8 cellular contexts compared by ENCODE assay signal in the genomic region with DNA sequence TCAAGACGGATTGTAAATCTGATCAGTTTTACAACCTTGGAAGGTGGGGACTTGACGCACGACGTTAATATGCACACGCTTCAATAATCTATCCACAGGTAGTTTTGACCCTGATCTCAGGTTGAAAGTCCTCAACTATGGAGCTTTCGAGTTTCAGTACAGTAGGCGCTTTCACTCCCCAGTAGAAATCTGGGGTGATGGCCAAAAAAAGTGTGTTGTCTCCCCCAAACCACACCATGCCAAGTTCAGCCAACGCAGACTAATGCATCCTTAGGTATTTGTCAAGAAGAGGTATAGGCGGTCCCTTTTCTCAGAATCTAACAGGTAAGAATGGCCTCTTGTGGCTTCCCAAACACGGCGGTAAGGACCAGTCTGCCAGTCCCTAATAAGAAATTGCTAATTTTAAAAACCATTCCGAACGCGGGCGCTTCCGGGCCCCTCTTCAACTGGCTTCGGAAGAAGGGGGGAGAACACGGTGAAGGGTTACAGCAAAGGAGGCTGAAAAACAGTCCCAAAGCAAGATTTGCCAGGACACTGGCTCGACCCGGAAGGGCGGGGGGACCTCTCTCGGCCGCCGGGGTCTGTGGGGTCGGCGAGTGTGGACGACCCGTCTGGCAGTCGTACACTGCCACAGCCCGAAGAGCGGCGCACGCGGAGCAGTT. TPM values are rescaled to one million over a fixed set of nuclear protein-coding genes. Genes with fewer than 3 reads are reported as not detected.
DNase-seq lines count a peak whose midpoint lies in the region; ATAC-seq, FAIRE-seq and TF ChIP-seq lines count a peak whose summit lies in the region.

No MANE protein-coding gene starts in this region.

- H3K27me3 ChIP-seq in MG63: no peaks in the 10 kb centered on the region
- no peaks in the 10 kb centered on the region for H3K27me3 ChIP-seq in bronchial epithelial cell (ENCODE audit: control insufficient read depth, insufficient read depth, low read length)
- no peaks in the 10 kb centered on the region for H3K27me3 ChIP-seq in lung (ENCODE audit: control insufficient read depth, insufficient read depth)

- H3K9me3 ChIP-seq in MG63 (no peaks in the 10 kb centered on the region), lung (ENCODE audit: control insufficient read depth in 2 of 2, insufficient read depth in 1 of 2, low read length in 1 of 2) (no peaks in the 10 kb centered on the region)

- peak; percentile 1 for ATAC-seq in lung (ENCODE audit: insufficient read depth, low FRiP score)

- H3K4me1 ChIP-seq in lung (ENCODE audit: control insufficient read depth in 2 of 2, insufficient read depth in 2 of 2, low read length in 2 of 2) (peaks cover 6 to 8% of the 10 kb centered on the region in 2 donors), urinary bladder (ENCODE audit: insufficient read depth) (no peaks in the 10 kb centered on the region)

- no peak for TF ChIP-seq CTCF in bronchial epithelial cell (IDR thresholded peaks at IDR 0.05; ENCODE audit: insufficient read depth, low read length, severe bottlenecking)
- no peak for TF ChIP-seq CTCF in lung (IDR thresholded peaks at IDR 0.05; ENCODE audit: control extremely low read depth, extremely low read depth)

- H3K36me3 ChIP-seq in MG63 (peaks cover 18% of the 10 kb centered on the region), bronchial epithelial cell (ENCODE audit: control insufficient read depth, insufficient read depth, low read length) (no peaks in the 10 kb centered on the region), lung (ENCODE audit: control insufficient read depth in 2 of 2, insufficient read depth in 2 of 2, low read length in 2 of 2) (no peaks in the 10 kb centered on the region), urinary bladder (ENCODE audit: insufficient read depth) (no peaks in the 10 kb centered on the region)

- H3K4me3 ChIP-seq in MG63 (peak overlapping the region; percentile 91), bronchial epithelial cell (ENCODE audit: low read depth, low read length) (peak overlapping the region; percentile 97), lung (peak overlapping the region; percentile 88), urinary bladder (ENCODE audit: low read depth, low read length) (peak overlapping the region; percentile 84)

- H3K27ac ChIP-seq in lung (ENCODE audit: low read depth in 1 of 2, low read length in 1 of 2) (peak overlapping the region; percentile 79 to 91), urinary bladder (ENCODE audit: low read depth) (no peak overlapping the region)

- DNase-seq in stimulated activated CD4-positive, alpha-beta T cell treated with anti-CD3 and anti-CD28 coated beads, TNF-alpha, amount 100 ng/mL, for 4 hours (ENCODE audit: low read depth in 3 of 3): peak; percentile 0 to 6 (median 2)
- DNase-seq in stimulated activated CD4-positive, alpha-beta T cell treated with anti-CD3 and anti-CD28 coated beads, Interleukin-2, amount 100 ng/mL, for 48 hours: no peak
- no peak for DNase-seq in MG63
- no peak for DNase-seq in bronchial epithelial cell (ENCODE audit: low read depth)
- DNase-seq in lung (ENCODE audit: low spot score): no peak
- DNase-seq in NCI-H2196 (lab: John Stamatoyannopoulos, UW; ENCODE audit: unreplicated experiment): no peak
- DNase-seq in DMS114 treated with DMSO at 0.1 percent for 48 hours (lab: John Stamatoyannopoulos, UW; ENCODE audit: unreplicated experiment): no peak

- 7 to 8% methylated on average over 34 of the region's 34 CpGs for whole genome bisulfite sequencing in lung, 2 donors
- 5% methylated on average over 34 of the region's 34 CpGs for WGBS in urinary bladder

- no peak for FAIRE-seq in bronchial epithelial cell (lab: Jason Lieb, UNC)

RNA-seq across cellular contexts. Expression of a gene that starts 0.7 kb away (rescaled TPM):
- total RNA-seq in MG63 (2014; rRNA removed; shearing (Covaris generic); ENCODE audit: low replicate concordance): 15.7 and 20.0 TPM in 2 replicates
- total RNA-seq in bronchial epithelial cell (49.8 and 55.6 TPM in 2 replicates), lung (10 to 100 TPM in 1 of 2 donors, 1 to 10 TPM in 1; 9.4 to 20.2 TPM), urinary bladder (27.3 TPM)
- polyA plus RNA-seq in lung (1 to 10 TPM; 4.2 to 7.3 TPM), urinary bladder (8.2 TPM)

RNA-seq across cellular contexts. Expression of a gene that starts 0.8 kb away (rescaled TPM):
- total RNA-seq in MG63 (2014; rRNA removed; shearing (Covaris generic); ENCODE audit: low replicate concordance): 13.2 and 25.4 TPM in 2 replicates
- 26.8 and 37.4 TPM in 2 replicates for total RNA-seq in bronchial epithelial cell
- total RNA-seq in lung: 10 to 100 TPM; 23.4 to 39.8 TPM
- 10 to 100 TPM in 1 of 2 donors, 1 to 10 TPM in 1; 9.1 to 12.0 TPM for polyA plus RNA-seq in lung
- 56.9 TPM for total RNA-seq in urinary bladder
- polyA plus RNA-seq in urinary bladder: 16.4 TPM

Comparison
In these comparisons a context has a peak if more than half of its experiments do, and no peak if none do; other contexts are left out.
1. DNase-seq: peak in stimulated activated CD4-positive, alpha-beta T cell treated with anti-CD3 and anti-CD28 coated beads, TNF-alpha, amount 100 ng/mL, for 4 hours (3 of 3); none in stimulated activated CD4-positive, alpha-beta T cell treated with anti-CD3 and anti-CD28 coated beads, Interleukin-2, amount 100 ng/mL, for 48 hours (0 of 2), MG63 (single experiment), bronchial epithelial cell (single experiment), lung (single experiment), NCI-H2196 (single experiment) and DMS114 treated with DMSO at 0.1 percent for 48 hours (single experiment).
2. Peak in every context shown above with its lines, with median percentiles within 50 percentile points of each other: H3K4me3 ChIP-seq.